11 cellular contexts compared by ENCODE assay signal in the genomic region with DNA sequence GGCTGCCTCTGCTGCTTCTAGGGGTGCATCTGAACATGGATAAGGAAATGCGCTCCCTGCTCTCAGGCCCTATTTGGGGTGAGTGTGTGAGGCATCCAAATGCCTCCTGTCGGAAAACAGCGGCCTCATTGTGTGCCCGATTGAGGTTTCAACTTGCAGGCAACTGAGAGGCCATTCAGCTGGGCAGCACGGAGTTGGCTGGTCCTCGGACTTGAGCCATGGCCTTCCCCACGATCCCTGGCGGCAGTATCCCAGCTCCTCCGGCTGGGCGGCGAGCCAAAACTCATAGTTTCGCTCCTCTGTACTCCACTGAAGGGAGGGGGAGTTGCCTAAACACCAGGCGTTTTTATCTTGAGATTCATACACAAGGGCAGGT.
DNase-seq lines count a peak whose midpoint lies in the region; ATAC-seq and TF ChIP-seq lines count a peak whose summit lies in the region.
"Had no signal": no experiment of that assay in that cellular context is flagged by ENCODE, and none has a peak within 500 bp of the region (broad histone marks: within the 10 kb centered on the region; RNA-seq: fewer than 3 reads in every experiment).

No MANE protein-coding gene starts in this region.

- TF ChIP-seq CTCF in WERI-Rb-1 (IDR thresholded peaks at IDR 0.05; ENCODE audit: low read depth, low read length) (no peak), progenitor cell of endocrine pancreas (IDR thresholded peaks at IDR 0.05; ENCODE audit: unreplicated experiment) (no peak)

- no peaks in the 10 kb centered on the region for H3K9me3 Mint-ChIP-seq in progenitor cell of endocrine pancreas (ENCODE audit: low read depth)
- peaks cover 4% of the 10 kb centered on the region for H3K9me3 Mint-ChIP-seq in activated T-helper 1 cell treated with anti-CD3 and anti-CD28 coated beads, Interleukin-12 subunit alpha, Interleukin-12 subunit beta, Interleukin-2, Interleukin-4 antibody, amounts not matched to agents 30 ng/mL and 10 ng/mL and 1 ng/mL, durations not matched to agents 14 hours and 24 hours and 36 hours

- H3K27me3 Mint-ChIP-seq in progenitor cell of endocrine pancreas = peaks cover 86% of the 10 kb centered on the region
- H3K27me3 Mint-ChIP-seq in activated T-helper 1 cell treated with anti-CD3 and anti-CD28 coated beads, Interleukin-12 subunit alpha, Interleukin-12 subunit beta, Interleukin-2, Interleukin-4 antibody, amounts not matched to agents 30 ng/mL and 10 ng/mL and 1 ng/mL, durations not matched to agents 14 hours and 24 hours and 36 hours (ENCODE audit: insufficient read depth) = peaks cover 42% of the 10 kb centered on the region

- H3K4me3 ChIP-seq in WERI-Rb-1 (ENCODE audit: low read depth, low read length) = peak overlapping the region; percentile 72
- H3K4me3 ChIP-seq in right cardiac atrium (ENCODE audit: low read length) = peak overlapping the region; percentile 52

- no peaks in the 10 kb centered on the region for H3K36me3 Mint-ChIP-seq in progenitor cell of endocrine pancreas (ENCODE audit: insufficient read depth)
- no peaks in the 10 kb centered on the region for H3K36me3 Mint-ChIP-seq in activated T-helper 1 cell treated with anti-CD3 and anti-CD28 coated beads, Interleukin-12 subunit alpha, Interleukin-12 subunit beta, Interleukin-2, Interleukin-4 antibody, amounts not matched to agents 30 ng/mL and 10 ng/mL and 1 ng/mL, durations not matched to agents 14 hours and 24 hours and 36 hours (ENCODE audit: low read depth)
- H3K36me3 Mint-ChIP-seq: naive B cell had no signal

- peak overlapping the region; percentile 47 for H3K4me3 Mint-ChIP-seq in progenitor cell of endocrine pancreas (ENCODE audit: low read depth)
- no peak overlapping the region for H3K4me3 Mint-ChIP-seq in activated T-helper 1 cell treated with anti-CD3 and anti-CD28 coated beads, Interleukin-12 subunit alpha, Interleukin-12 subunit beta, Interleukin-2, Interleukin-4 antibody, amounts not matched to agents 30 ng/mL and 10 ng/mL and 1 ng/mL, durations not matched to agents 14 hours and 24 hours and 36 hours
- H3K4me3 Mint-ChIP-seq: naive B cell had no signal

- 3% methylated on average over 13 of the region's 13 CpGs for WGBS in right cardiac atrium

- H3K27ac ChIP-seq in WERI-Rb-1 = no peak overlapping the region
- peak overlapping the region; percentile 44 for H3K27ac ChIP-seq in right cardiac atrium (ENCODE audit: low read length)

- H3K36me3 ChIP-seq in WERI-Rb-1 = no peaks in the 10 kb centered on the region

- no peaks in the 10 kb centered on the region for H3K9me3 ChIP-seq in WERI-Rb-1 (ENCODE audit: severe bottlenecking)
- no peaks in the 10 kb centered on the region for H3K9me3 ChIP-seq in right cardiac atrium (ENCODE audit: control insufficient read depth, low read length)

- peaks cover 1% of the 10 kb centered on the region for H3K4me1 Mint-ChIP-seq in progenitor cell of endocrine pancreas (ENCODE audit: low read depth)
- no peaks in the 10 kb centered on the region for H3K4me1 Mint-ChIP-seq in activated T-helper 1 cell treated with anti-CD3 and anti-CD28 coated beads, Interleukin-12 subunit alpha, Interleukin-12 subunit beta, Interleukin-2, Interleukin-4 antibody, amounts not matched to agents 30 ng/mL and 10 ng/mL and 1 ng/mL, durations not matched to agents 14 hours and 24 hours and 36 hours (ENCODE audit: low read depth)
- H3K4me1 Mint-ChIP-seq: IgD-negative memory B cell, naive B cell had no signal

- H3K27me3 ChIP-seq in WERI-Rb-1 (ENCODE audit: insufficient read depth, low read depth, severe bottlenecking) (peaks cover 11% of the 10 kb centered on the region), right cardiac atrium (ENCODE audit: control insufficient read depth, insufficient read depth) (no peaks in the 10 kb centered on the region)

- peak; percentile 25 for DNase-seq in G401 (ENCODE audit: low spot score)
- DNase-seq in WERI-Rb-1 = no peak
- DNase-seq in right cardiac atrium = peak; percentile 45 to 85 (median 80)
- no peak for DNase-seq in progenitor cell of endocrine pancreas (ENCODE audit: low spot score, unreplicated experiment)
- no peak for DNase-seq in activated effector memory CD4-positive, alpha-beta T cell treated with anti-CD3 and anti-CD28 coated beads, Interleukin-2, amount 50 U/mL, for 16 hours
- DNase-seq in T-helper 1 cell = no peak
- DNase-seq in activated T-helper 1 cell treated with anti-CD3 and anti-CD28 coated beads, Interleukin-12 subunit alpha, Interleukin-12 subunit beta, Interleukin-2, Interleukin-4 antibody, amounts not matched to agents 30 ng/mL and 10 ng/mL and 1 ng/mL, durations not matched to agents 14 hours and 24 hours and 36 hours (ENCODE audit: low spot score) = no peak
- DNase-seq: effector memory CD4-positive, alpha-beta T cell; naive B cell had no signal

- H3K4me1 ChIP-seq in right cardiac atrium (ENCODE audit: control insufficient read depth, insufficient read depth, low read length) = peaks cover 3% of the 10 kb centered on the region

- intact Hi-C loops in right cardiac atrium (cut with DNase I) = loop anchor here in 1 of 4 donors (10.0 kb wide), 1 partner anchor 595 kb away; no protein-coding TSS in a partner anchor
- intact Hi-C loops in activated T-helper 1 cell treated with anti-CD3 and anti-CD28 coated beads, Interleukin-12 subunit alpha, Interleukin-12 subunit beta, Interleukin-2, Interleukin-4 antibody, amounts not matched to agents 30 ng/mL and 10 ng/mL and 1 ng/mL, durations not matched to agents 14 hours and 24 hours and 36 hours (cut with micrococcal nuclease) = loop anchor here (5.0 kb wide), 1 partner anchor 1257 kb away; no protein-coding TSS in a partner anchor

- ATAC-seq in right cardiac atrium = peak; percentile 66
- ATAC-seq in HG03159 (IDR thresholded peaks at IDR 0.05; ENCODE audit: unreplicated experiment) = no peak

- in situ Hi-C loops in G401 (cut with HindIII; ENCODE audit: low sequenced_read_pairs) = no loop called here

- H3K27ac Mint-ChIP-seq in progenitor cell of endocrine pancreas = no peak overlapping the region
- H3K27ac Mint-ChIP-seq in activated T-helper 1 cell treated with anti-CD3 and anti-CD28 coated beads, Interleukin-12 subunit alpha, Interleukin-12 subunit beta, Interleukin-2, Interleukin-4 antibody, amounts not matched to agents 30 ng/mL and 10 ng/mL and 1 ng/mL, durations not matched to agents 14 hours and 24 hours and 36 hours = no peak overlapping the region
- H3K27ac Mint-ChIP-seq: IgD-negative memory B cell had no signal

Comparison
In these comparisons a context has a peak if more than half of its experiments do, and no peak if none do; other contexts are left out.
1. DNase-seq: peak in G401 (single experiment) and right cardiac atrium (3 of 3); none in WERI-Rb-1 (single experiment), progenitor cell of endocrine pancreas (single experiment), activated effector memory CD4-positive, alpha-beta T cell treated with anti-CD3 and anti-CD28 coated beads, Interleukin-2, amount 50 U/mL, for 16 hours (single experiment), T-helper 1 cell (0 of 5) and activated T-helper 1 cell treated with anti-CD3 and anti-CD28 coated beads, Interleukin-12 subunit alpha, Interleukin-12 subunit beta, Interleukin-2, Interleukin-4 antibody, amounts not matched to agents 30 ng/mL and 10 ng/mL and 1 ng/mL, durations not matched to agents 14 hours and 24 hours and 36 hours (single experiment).